Comparison of ENCODE assay signal across 9 cellular contexts in genomic region chr19:1882786-1883692, GRCh38. TPM values are rescaled to one million over a fixed set of nuclear protein-coding genes. Genes with fewer than 3 reads are reported as not detected.
DNase-seq lines count a peak whose midpoint lies in the region; ATAC-seq, FAIRE-seq and TF ChIP-seq lines count a peak whose summit lies in the region.
"Had no signal": no experiment of that assay in that cellular context is flagged by ENCODE, and none has a peak within 500 bp of the region (broad histone marks: within the 10 kb centered on the region; RNA-seq: fewer than 3 reads in every experiment).

No MANE protein-coding gene starts in this region.

- no peak for TF ChIP-seq EP300 in gastroesophageal sphincter (IDR thresholded peaks at IDR 0.05)

- H3K36me3 ChIP-seq in HAP-1 (replicated peaks) (no peaks in the 10 kb centered on the region), gastroesophageal sphincter (peaks cover 0 to 21% of the 10 kb centered on the region in 2 donors), small intestine (ENCODE audit: control insufficient read depth in 2 of 2, insufficient read depth in 2 of 2, low read length in 2 of 2) (no peaks in the 10 kb centered on the region)

- TF ChIP-seq POLR2A in gastroesophageal sphincter (IDR thresholded peaks at IDR 0.05) = no peak

- H3K27ac ChIP-seq in gastroesophageal sphincter = peak overlapping the region in 3 of 4 donors; percentile 87 to 92 (median 89)
- H3K27ac ChIP-seq in small intestine (ENCODE audit: low read depth in 1 of 2, low read length in 1 of 2) = peak overlapping the region; percentile 58 to 77

- POLR2A ChIA-PET in activated CD8-positive, alpha-beta T cell treated with anti-CD3 and anti-CD28 coated beads, Interleukin-2, amount 10 ng/mL, durations not matched to agents 7 days and 5 days (lab: Charles Lee) = interaction anchor here (0.6 to 3.0 kb wide), 14 partner anchors 8 to 30 kb away, joined by 3 to 26 read pairs (median 4); no protein-coding TSS in a partner anchor

- FAIRE-seq in small intestine (lab: Jason Lieb, UNC) = no peak
- FAIRE-seq: islet of Langerhans had no signal

- 53 to 83% methylated on average over 8 to 9 of the region's 25 CpGs for WGBS in gastroesophageal sphincter (ENCODE audit: low coverage in 1 of 2), 2 donors
- 61 to 74% (median 66%) methylated on average over 25 of the region's 25 CpGs for WGBS in small intestine, 3 donors

- H3K4me3 Mint-ChIP-seq in activated CD8-positive, alpha-beta T cell treated with anti-CD3 and anti-CD28 coated beads, Interleukin-2, amount 10 ng/mL, durations not matched to agents 7 days and 5 days = peak overlapping the region; percentile 93

- H3K27ac Mint-ChIP-seq in activated CD8-positive, alpha-beta T cell treated with anti-CD3 and anti-CD28 coated beads, Interleukin-2, amount 10 ng/mL, durations not matched to agents 7 days and 5 days = peak overlapping the region; percentile 95

- H3K4me3 ChIP-seq in HAP-1 (peak overlapping the region; percentile 91; the same call in 1 of the 2 replicates), gastroesophageal sphincter (peak overlapping the region in 1 of 2 donors; percentile 73), small intestine (ENCODE audit: low read depth in 1 of 2, low read length in 2 of 2) (peak overlapping the region in 1 of 2 donors; percentile 90)

- peaks cover 53% of the 10 kb centered on the region for H3K4me1 Mint-ChIP-seq in activated CD8-positive, alpha-beta T cell treated with anti-CD3 and anti-CD28 coated beads, Interleukin-2, amount 10 ng/mL, durations not matched to agents 7 days and 5 days (ENCODE audit: low read depth)

- H3K9me3 ChIP-seq in HAP-1 = no peaks in the 10 kb centered on the region
- no peaks in the 10 kb centered on the region for H3K9me3 ChIP-seq in gastroesophageal sphincter
- H3K9me3 ChIP-seq in small intestine (ENCODE audit: control insufficient read depth, low read depth) = no peaks in the 10 kb centered on the region

- H3K4me1 ChIP-seq in HAP-1 (peaks cover 12% of the 10 kb centered on the region), gastroesophageal sphincter (peaks cover 4 to 56% (median 29%) of the 10 kb centered on the region in 3 donors), small intestine (ENCODE audit: control insufficient read depth in 2 of 2, insufficient read depth in 1 of 2, low read depth in 1 of 2, low read length in 1 of 2) (peaks cover 0 to 5% of the 10 kb centered on the region in 2 donors)

- in situ Hi-C loops in HAP-1 (cut with MboI; ENCODE audit: low sequenced_read_pairs) = no loop called here

- peak; percentile 1 for ATAC-seq in activated CD8-positive, alpha-beta T cell treated with anti-CD3 and anti-CD28 coated beads, Interleukin-2, amount 10 ng/mL, durations not matched to agents 7 days and 5 days
- no peak for ATAC-seq in gastroesophageal sphincter

- H3K27me3 Mint-ChIP-seq in activated CD8-positive, alpha-beta T cell treated with anti-CD3 and anti-CD28 coated beads, Interleukin-2, amount 10 ng/mL, durations not matched to agents 7 days and 5 days (ENCODE audit: low read depth) = no peaks in the 10 kb centered on the region

- CTCF ChIA-PET in activated CD8-positive, alpha-beta T cell treated with anti-CD3 and anti-CD28 coated beads, Interleukin-2, amount 10 ng/mL, durations not matched to agents 7 days and 5 days (lab: Charles Lee) = interaction anchor here (1.3 to 3.2 kb wide), 2 partner anchors 12 to 18 kb away, joined by 3 to 22 read pairs; no protein-coding TSS in a partner anchor

- no peak for DNase-seq in HAP-1 (ENCODE audit: low spot score in 2 of 2)
- DNase-seq in activated CD8-positive, alpha-beta T cell treated with anti-CD3 and anti-CD28 coated beads, Interleukin-2, amount 10 ng/mL, durations not matched to agents 7 days and 5 days = no peak
- no peak for DNase-seq in small intestine
- DNase-seq in HUDEP-2 (lab: John Stamatoyannopoulos, UW; ENCODE audit: unreplicated experiment in 76 of 76) = no peak
- DNase-seq in activated gamma-delta T cell (lab: John Stamatoyannopoulos, UW) = no peak
- no peak for DNase-seq in DMS114 treated with DMSO at 0.1 percent for 48 hours (lab: John Stamatoyannopoulos, UW; ENCODE audit: unreplicated experiment)
- DNase-seq in NCI-H2227 treated with DMSO at 0.1 percent for 48 hours (lab: John Stamatoyannopoulos, UW) = no peak

- TF ChIP-seq CTCF in gastroesophageal sphincter (IDR thresholded peaks at IDR 0.05) = no peak

- H3K9me3 Mint-ChIP-seq in activated CD8-positive, alpha-beta T cell treated with anti-CD3 and anti-CD28 coated beads, Interleukin-2, amount 10 ng/mL, durations not matched to agents 7 days and 5 days (ENCODE audit: insufficient read depth) = no peaks in the 10 kb centered on the region

- H3K36me3 Mint-ChIP-seq in activated CD8-positive, alpha-beta T cell treated with anti-CD3 and anti-CD28 coated beads, Interleukin-2, amount 10 ng/mL, durations not matched to agents 7 days and 5 days (ENCODE audit: low read depth) = peaks cover 40% of the 10 kb centered on the region

- H3K27me3 ChIP-seq in HAP-1 (ENCODE audit: low read depth) (no peaks in the 10 kb centered on the region), gastroesophageal sphincter (no peaks in the 10 kb centered on the region), small intestine (ENCODE audit: control insufficient read depth in 2 of 2, insufficient read depth in 2 of 2, low read length in 2 of 2) (no peaks in the 10 kb centered on the region)

RNA-seq across cellular contexts. Expression of gene ABHD17A, which starts 2.3 kb away (rescaled TPM):
- 100 to 1,000 TPM; 181 to 196 TPM for total RNA-seq in activated CD8-positive, alpha-beta T cell treated with anti-CD3 and anti-CD28 coated beads, Interleukin-2, amount 10 ng/mL, durations not matched to agents 7 days and 5 days
- total RNA-seq in gastroesophageal sphincter = 100 to 1,000 TPM in 1 of 4 donors, 10 to 100 TPM in 3; 80.0 to 117 (median 91.0) TPM
- polyA plus RNA-seq in small intestine = 10 to 100 TPM; 52.6 to 79.6 (median 71.3) TPM

RNA-seq across cellular contexts. Expression of gene KLF16, which starts 19.7 kb away (rescaled TPM):
- 10 to 100 TPM; 26.5 to 29.8 TPM for total RNA-seq in activated CD8-positive, alpha-beta T cell treated with anti-CD3 and anti-CD28 coated beads, Interleukin-2, amount 10 ng/mL, durations not matched to agents 7 days and 5 days
- 1 to 10 TPM; 1.4 to 7.1 (median 5.5) TPM for total RNA-seq in gastroesophageal sphincter
- polyA plus RNA-seq in small intestine = 10 to 100 TPM in 2 of 3 donors, 1 to 10 TPM in 1; 7.8 to 14.6 (median 13.3) TPM

RNA-seq across cellular contexts. Expression of gene ADAT3, which starts 22.2 kb away (rescaled TPM):
- 10 to 100 TPM in 1 of 2 experiments, 1 to 10 TPM in 1; 9.9 to 11.0 TPM for total RNA-seq in activated CD8-positive, alpha-beta T cell treated with anti-CD3 and anti-CD28 coated beads, Interleukin-2, amount 10 ng/mL, durations not matched to agents 7 days and 5 days
- total RNA-seq in gastroesophageal sphincter = 1 to 10 TPM in 3 of 4 donors, under 1 TPM in 1; 0.47 to 4.2 (median 2.3) TPM
- 10 to 100 TPM; 10.4 to 38.1 (median 35.8) TPM for polyA plus RNA-seq in small intestine

RNA-seq across cellular contexts. Expression of gene SCAMP4, which starts 22.2 kb away (rescaled TPM):
- 10 to 100 TPM; 29.9 to 37.2 TPM for total RNA-seq in activated CD8-positive, alpha-beta T cell treated with anti-CD3 and anti-CD28 coated beads, Interleukin-2, amount 10 ng/mL, durations not matched to agents 7 days and 5 days
- total RNA-seq in gastroesophageal sphincter = 10 to 100 TPM; 48.6 to 73.4 (median 58.1) TPM
- 10 to 100 TPM; 31.3 to 39.4 (median 36.9) TPM for polyA plus RNA-seq in small intestine

RNA-seq across cellular contexts. Expression of gene REXO1, which starts 34.8 kb away (rescaled TPM):
- total RNA-seq in activated CD8-positive, alpha-beta T cell treated with anti-CD3 and anti-CD28 coated beads, Interleukin-2, amount 10 ng/mL, durations not matched to agents 7 days and 5 days = 10 to 100 TPM; 47.9 to 52.9 TPM
- 10 to 100 TPM; 11.4 to 29.9 (median 16.1) TPM for total RNA-seq in gastroesophageal sphincter
- polyA plus RNA-seq in small intestine = 10 to 100 TPM; 18.4 to 31.8 (median 22.7) TPM
